ENCODE assay signal across 8 cellular contexts in the genomic region with DNA sequence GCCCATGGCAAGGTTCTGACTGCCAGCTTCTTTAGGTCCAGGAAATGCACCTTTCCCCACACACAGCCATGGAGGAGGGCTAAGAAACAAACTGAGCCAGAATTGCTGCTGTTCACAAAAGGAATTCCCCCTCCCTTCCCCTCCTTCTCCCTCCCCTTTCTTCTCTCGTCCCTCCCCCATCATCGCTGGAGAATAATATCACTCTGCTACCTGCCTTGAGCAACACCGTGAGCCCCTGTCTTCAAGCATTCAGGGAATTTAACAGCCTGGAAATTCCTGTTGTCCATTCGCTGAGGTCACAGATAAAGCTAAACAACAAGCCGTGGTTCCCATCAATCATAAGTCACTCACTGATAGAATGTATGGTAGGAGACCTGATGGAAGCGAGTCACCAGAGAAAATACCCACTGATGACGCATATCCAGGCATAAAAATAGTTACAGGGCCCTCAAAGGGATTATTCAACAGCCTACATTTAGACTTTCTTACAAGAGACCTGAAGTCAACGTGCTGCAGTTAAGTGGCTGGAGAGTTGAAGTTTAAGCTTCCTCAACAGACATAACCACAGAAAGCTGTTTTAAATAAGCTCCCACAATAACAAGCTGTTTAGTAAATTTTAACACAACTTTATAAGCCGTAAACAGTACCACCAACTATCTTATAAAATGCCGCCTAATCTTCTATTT. TPM values are rescaled to one million over a fixed set of nuclear protein-coding genes. Genes with fewer than 3 reads are reported as not detected.
DNase-seq lines count a peak whose midpoint lies in the region; ATAC-seq, FAIRE-seq and TF ChIP-seq lines count a peak whose summit lies in the region.

No MANE protein-coding gene starts in this region.

- H3K27me3 ChIP-seq in KMS-11 (ENCODE audit: insufficient read depth, low read depth) (no peaks in the 10 kb centered on the region), thymus (ENCODE audit: control insufficient read depth, insufficient read depth) (no peaks in the 10 kb centered on the region)

- FAIRE-seq in GM12891 (lab: Jason Lieb, UNC) = peak; percentile 92
- peak; percentile 91 for FAIRE-seq in H54 (lab: Jason Lieb, UNC)

- H2AFZ ChIP-seq in KMS-11 (ENCODE audit: low read depth) = peak overlapping the region; percentile 38; the same call in 1 of the 2 replicates

- H3K4me3 Mint-ChIP-seq in effector memory CD8-positive, alpha-beta T cell = peak overlapping the region; percentile 65 to 81

- no peaks in the 10 kb centered on the region for H3K36me3 Mint-ChIP-seq in effector memory CD8-positive, alpha-beta T cell (ENCODE audit: insufficient read depth)

- no peaks in the 10 kb centered on the region for H3K27me3 Mint-ChIP-seq in effector memory CD8-positive, alpha-beta T cell

- peak; percentile 86 for ATAC-seq in effector memory CD8-positive, alpha-beta T cell (replicated peaks)

- H3K4me2 ChIP-seq in KMS-11 = peak overlapping the region; percentile 96

- peak overlapping the region; percentile 90 to 95 for H3K27ac Mint-ChIP-seq in effector memory CD8-positive, alpha-beta T cell

- H3K4me1 ChIP-seq in KMS-11 (ENCODE audit: low read depth, poor library complexity, severe bottlenecking) (peaks cover 64% of the 10 kb centered on the region), thymus (ENCODE audit: control insufficient read depth, insufficient read depth, low read length) (peaks cover 25% of the 10 kb centered on the region)

- no peak for TF ChIP-seq CTCF in KMS-11 (conservative IDR thresholded peaks at IDR 0.05; ENCODE audit: low read depth, low read length)

- H3K27ac ChIP-seq in KMS-11 (peak overlapping the region; percentile 83), thymus (ENCODE audit: low read depth) (peak overlapping the region; percentile 87)

- H4K20me1 ChIP-seq in KMS-11 (ENCODE audit: insufficient read depth) = no peaks in the 10 kb centered on the region

- H3K4me1 Mint-ChIP-seq in effector memory CD8-positive, alpha-beta T cell (ENCODE audit: low read depth in 2 of 2) = peaks cover 40 to 68% of the 10 kb centered on the region in 2 donors

- peaks cover 52% of the 10 kb centered on the region; the same call in 1 of the 2 replicates for H3K79me2 ChIP-seq in KMS-11 (ENCODE audit: insufficient read depth, low read depth)

- H3K36me3 ChIP-seq in KMS-11 (ENCODE audit: insufficient read depth) (no peaks in the 10 kb centered on the region), thymus (ENCODE audit: control insufficient read depth, insufficient read depth) (peaks cover 1% of the 10 kb centered on the region)

- WGBS in thymus = 16% methylated on average over 10 of the region's 10 CpGs

- no peaks in the 10 kb centered on the region for H3K9me3 Mint-ChIP-seq in effector memory CD8-positive, alpha-beta T cell

- DNase-seq in GM12891 (ENCODE audit: insufficient read length, low spot score) (no peak), H54 (ENCODE audit: insufficient read length, low spot score) (peak; percentile 11), midbrain (lab: John Stamatoyannopoulos, UW) (peak; percentile 30), COLO668 (lab: John Stamatoyannopoulos, UW; ENCODE audit: unreplicated experiment) (no peak)
- DNase-seq in activated CD4-positive, alpha-beta T cell treated with anti-CD3 and anti-CD28 coated beads for 48 hours = peak; percentile 34
- peak; percentile 40 to 49 (median 43) for DNase-seq in effector memory CD8-positive, alpha-beta T cell

- H3K9ac ChIP-seq in KMS-11 = peak overlapping the region; percentile 56

- no peak overlapping the region for H3K4me3 ChIP-seq in KMS-11 (IDR thresholded peaks at IDR 0.05; ENCODE audit: insufficient read depth, low read depth, low read length)
- H3K4me3 ChIP-seq in thymus (ENCODE audit: low read length) = peak overlapping the region; percentile 47

- TF ChIP-seq POLR2A in GM12891 (IDR thresholded peaks at IDR 0.05; ENCODE audit: low read depth, low read length) (peak; percentile 35; the same call in 1 of the 2 replicates), H54 (IDR thresholded peaks at IDR 0.05; ENCODE audit: low read depth, low read length) (no peak)

- H3K9me3 ChIP-seq in thymus (ENCODE audit: control insufficient read depth) = no peaks in the 10 kb centered on the region

TF ChIP-seq in GM12891, 5 proteins besides CTCF, POLR2A, EP300 and RAD21:
- no peak for TF ChIP-seq SPI1 (IDR thresholded peaks at IDR 0.05; ENCODE audit: low read depth, low read length)
- peak; percentile 42; the same call in 1 of the 2 replicates for TF ChIP-seq POU2F2 (IDR thresholded peaks at IDR 0.05; ENCODE audit: low read depth, low read length)
- no peak for TF ChIP-seq PAX5 (IDR thresholded peaks at IDR 0.05; ENCODE audit: insufficient read depth, low read length, severe bottlenecking)
- peak; percentile 38; the same call in 1 of the 2 replicates for TF ChIP-seq POLR2AphosphoS5 (IDR thresholded peaks at IDR 0.05; ENCODE audit: low read depth, low read length)
- TF ChIP-seq TAF1 (IDR thresholded peaks at IDR 0.05; ENCODE audit: low read depth, low read length) = peak; percentile 59; the same call in 1 of the 2 replicates

RNA-seq across cellular contexts. Expression of a gene that starts 59.7 kb away (rescaled TPM):
- 3.5 TPM for polyA plus RNA-seq in GM12891 (2012; ENCODE audit: low read depth, missing spikeins)
- polyA plus RNA-seq in thymus = 11.6 TPM

Comparison
In these comparisons a context has a peak if more than half of its experiments do, and no peak if none do; other contexts are left out.
1. DNase-seq: peak in H54 (single experiment), activated CD4-positive, alpha-beta T cell treated with anti-CD3 and anti-CD28 coated beads for 48 hours (single experiment), effector memory CD8-positive, alpha-beta T cell (3 of 3) and midbrain (single experiment); none in GM12891 (single experiment) and COLO668 (single experiment).